ENCODE assay signal across 10 cellular contexts in the genomic region with DNA sequence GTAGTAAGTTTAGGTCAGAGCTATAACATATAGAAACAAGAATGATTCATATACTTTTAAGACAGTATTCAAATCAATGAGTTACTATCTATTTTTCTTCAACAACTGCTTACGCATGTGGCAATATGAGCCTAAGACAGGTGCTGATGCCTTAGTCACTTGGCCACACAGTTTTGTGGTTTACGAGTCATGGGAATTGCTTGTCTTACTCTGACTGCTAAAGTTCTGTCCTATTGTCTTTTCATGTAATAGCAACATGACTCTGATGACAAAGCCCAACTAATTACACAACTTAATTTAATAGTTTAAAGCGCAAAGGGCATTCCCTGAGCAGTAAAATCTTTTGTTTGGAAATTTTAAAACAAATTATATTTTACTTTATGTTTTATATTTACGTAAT.
A peak's percentile ranks its signal among the peaks of the same experiment; 100 is the strongest.
DNase-seq lines count a peak whose midpoint lies in the region; ATAC-seq, FAIRE-seq and TF ChIP-seq lines count a peak whose summit lies in the region.
"Had no signal": no experiment of that assay in that cellular context is flagged by ENCODE, and none has a peak within 500 bp of the region (broad histone marks: within the 10 kb centered on the region; RNA-seq: fewer than 3 reads in every experiment).

No MANE protein-coding gene starts in this region.

- H3K4me1 Mint-ChIP-seq in activated T-cell treated with anti-CD3 and anti-CD28 coated beads, Interleukin-2, amount 50 U/mL, for 4 hours (ENCODE audit: low read depth) = no peaks in the 10 kb centered on the region
- H3K4me1 Mint-ChIP-seq in stimulated activated effector memory CD8-positive, alpha-beta T cell treated with anti-CD3 and anti-CD28 coated beads, Interleukin-12 subunit alpha, Interleukin-12 subunit beta, amount 100 ng/mL, for 72 hours = no peaks in the 10 kb centered on the region
- H3K4me1 Mint-ChIP-seq: activated naive CD8-positive, alpha-beta T cell treated with anti-CD3 and anti-CD28 coated beads, Interleukin-2, amount 10 ng/mL, durations not matched to agents 7 days and 5 days had no signal

- H3K27ac ChIP-seq in breast epithelium (peak overlapping the region; percentile 8 to 33), coronary artery (no peak overlapping the region)

- intact Hi-C loops in breast epithelium (cut with DNase I; ENCODE audit: low total_unique reads) = no loop called here
- intact Hi-C loops in left cardiac atrium (cut with DNase I) = no loop called here

- no peaks in the 10 kb centered on the region for H3K27me3 ChIP-seq in breast epithelium

- H3K9me3 Mint-ChIP-seq in activated T-cell treated with anti-CD3 and anti-CD28 coated beads, Interleukin-2, amount 50 U/mL, for 4 hours = no peaks in the 10 kb centered on the region
- H3K9me3 Mint-ChIP-seq in stimulated activated effector memory CD8-positive, alpha-beta T cell treated with anti-CD3 and anti-CD28 coated beads, Interleukin-12 subunit alpha, Interleukin-12 subunit beta, amount 100 ng/mL, for 72 hours = peaks cover 2% of the 10 kb centered on the region
- H3K9me3 Mint-ChIP-seq: activated naive CD8-positive, alpha-beta T cell treated with anti-CD3 and anti-CD28 coated beads, Interleukin-2, amount 10 ng/mL, durations not matched to agents 7 days and 5 days had no signal

- DNase-seq in activated T-cell treated with anti-CD3 and anti-CD28 coated beads, Interleukin-2, amount 50 U/mL, for 4 hours = no peak
- DNase-seq in activated T-cell treated with anti-CD3 and anti-CD28 coated beads, Interleukin-2, amount 50 U/mL, for 1 hour = no peak
- DNase-seq in HTR-8/SVneo (ENCODE audit: insufficient read length, low spot score) = peak; percentile 26
- peak in 1 of 2 donors; percentile 20 for DNase-seq in breast epithelium (ENCODE audit: low spot score in 2 of 2)
- DNase-seq in stimulated activated effector memory CD8-positive, alpha-beta T cell treated with anti-CD3 and anti-CD28 coated beads, Interleukin-12 subunit alpha, Interleukin-12 subunit beta, amount 100 ng/mL, for 72 hours (ENCODE audit: low spot score in 2 of 2) = no peak
- no peak for DNase-seq in DMS79 (lab: John Stamatoyannopoulos, UW)
- no peak for DNase-seq in coronary artery (ENCODE audit: low spot score)
- DNase-seq in left cardiac atrium = no peak
- DNase-seq: activated naive CD8-positive, alpha-beta T cell treated with anti-CD3 and anti-CD28 coated beads, Interleukin-2, amount 10 ng/mL, durations not matched to agents 7 days and 5 days; NCI-H1048 had no signal

- TF ChIP-seq CTCF in breast epithelium (IDR thresholded peaks at IDR 0.05) = no peak
- no peak for TF ChIP-seq CTCF in coronary artery (IDR thresholded peaks at IDR 0.05)

- H3K4me3 ChIP-seq in breast epithelium = no peak overlapping the region
- no peak overlapping the region for H3K4me3 ChIP-seq in coronary artery

- no peaks in the 10 kb centered on the region for H3K27me3 Mint-ChIP-seq in activated T-cell treated with anti-CD3 and anti-CD28 coated beads, Interleukin-2, amount 50 U/mL, for 4 hours (ENCODE audit: low read depth)
- H3K27me3 Mint-ChIP-seq: activated naive CD8-positive, alpha-beta T cell treated with anti-CD3 and anti-CD28 coated beads, Interleukin-2, amount 10 ng/mL, durations not matched to agents 7 days and 5 days had no signal

- no peaks in the 10 kb centered on the region for H3K36me3 ChIP-seq in breast epithelium

- no peaks in the 10 kb centered on the region for H3K4me1 ChIP-seq in breast epithelium

- no peak for FAIRE-seq in HTR-8/SVneo (lab: Jason Lieb, UNC)

- no peak overlapping the region for H3K4me3 Mint-ChIP-seq in activated T-cell treated with anti-CD3 and anti-CD28 coated beads, Interleukin-2, amount 50 U/mL, for 4 hours
- H3K4me3 Mint-ChIP-seq in stimulated activated effector memory CD8-positive, alpha-beta T cell treated with anti-CD3 and anti-CD28 coated beads, Interleukin-12 subunit alpha, Interleukin-12 subunit beta, amount 100 ng/mL, for 72 hours = no peak overlapping the region
- H3K4me3 Mint-ChIP-seq: activated naive CD8-positive, alpha-beta T cell treated with anti-CD3 and anti-CD28 coated beads, Interleukin-2, amount 10 ng/mL, durations not matched to agents 7 days and 5 days had no signal

- H3K27ac Mint-ChIP-seq in stimulated activated effector memory CD8-positive, alpha-beta T cell treated with anti-CD3 and anti-CD28 coated beads, Interleukin-12 subunit alpha, Interleukin-12 subunit beta, amount 100 ng/mL, for 72 hours = no peak overlapping the region
- H3K27ac Mint-ChIP-seq: activated naive CD8-positive, alpha-beta T cell treated with anti-CD3 and anti-CD28 coated beads, Interleukin-2, amount 10 ng/mL, durations not matched to agents 7 days and 5 days had no signal

- no peak for TF ChIP-seq POLR2A in breast epithelium (IDR thresholded peaks at IDR 0.05)

- peaks cover 4% of the 10 kb centered on the region for H3K36me3 Mint-ChIP-seq in activated T-cell treated with anti-CD3 and anti-CD28 coated beads, Interleukin-2, amount 50 U/mL, for 4 hours (ENCODE audit: insufficient read depth)
- no peaks in the 10 kb centered on the region for H3K36me3 Mint-ChIP-seq in stimulated activated effector memory CD8-positive, alpha-beta T cell treated with anti-CD3 and anti-CD28 coated beads, Interleukin-12 subunit alpha, Interleukin-12 subunit beta, amount 100 ng/mL, for 72 hours
- H3K36me3 Mint-ChIP-seq: activated naive CD8-positive, alpha-beta T cell treated with anti-CD3 and anti-CD28 coated beads, Interleukin-2, amount 10 ng/mL, durations not matched to agents 7 days and 5 days had no signal

- H3K9me3 ChIP-seq in breast epithelium = no peaks in the 10 kb centered on the region

- peak; percentile 95 to 97 for ATAC-seq in activated T-cell treated with anti-CD3 and anti-CD28 coated beads, Interleukin-2, amount 50 U/mL, for 4 hours
- peak; percentile 97 for ATAC-seq in stimulated activated effector memory CD8-positive, alpha-beta T cell treated with anti-CD3 and anti-CD28 coated beads, Interleukin-12 subunit alpha, Interleukin-12 subunit beta, amount 100 ng/mL, for 72 hours
- ATAC-seq in left cardiac atrium = no peak

Comparison
In these comparisons a context has a peak if more than half of its experiments do, and no peak if none do; other contexts are left out.
1. ATAC-seq: peak in activated T-cell treated with anti-CD3 and anti-CD28 coated beads, Interleukin-2, amount 50 U/mL, for 4 hours (2 of 2) and stimulated activated effector memory CD8-positive, alpha-beta T cell treated with anti-CD3 and anti-CD28 coated beads, Interleukin-12 subunit alpha, Interleukin-12 subunit beta, amount 100 ng/mL, for 72 hours (single experiment); none in left cardiac atrium (0 of 2).
2. H3K27ac ChIP-seq: peak in breast epithelium (2 of 2); none in coronary artery (0 of 2).